ENCODE assay signal across 1 cellular context in the genomic region with DNA sequence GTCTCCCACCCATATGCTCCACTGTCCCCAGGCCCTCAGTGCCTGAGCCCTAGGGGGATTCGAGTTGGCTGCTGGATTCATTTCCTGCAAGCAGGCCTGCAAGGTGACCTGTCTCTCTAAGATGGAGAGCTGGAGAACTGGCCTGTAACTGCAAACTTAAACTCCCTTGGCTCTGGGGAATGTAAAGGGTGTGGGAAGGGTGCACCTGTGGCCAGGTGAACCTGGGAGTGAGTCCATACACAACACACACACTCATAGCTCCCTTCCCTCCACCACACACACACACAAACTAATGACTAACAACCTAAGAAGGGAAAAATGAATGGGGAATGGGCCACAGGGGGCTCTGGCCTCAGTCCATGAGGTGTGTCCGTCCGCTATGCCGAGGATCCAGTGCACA.
TF ChIP-seq lines count a peak whose summit lies in the region.

No MANE protein-coding gene starts in this region.

TF ChIP-seq in K562, 482 proteins besides CTCF, POLR2A, EP300 and RAD21:
- TF ChIP-seq ZNF174 (CRISPR knock-in tag; IDR thresholded peaks at IDR 0.05) (no peak), TFAM (CRISPR knock-in tag; conservative IDR thresholded peaks at IDR 0.05) (no peak), MECOM (CRISPR knock-in tag; IDR thresholded peaks at IDR 0.05) (no peak), STAT5A (IDR thresholded peaks at IDR 0.05; ENCODE audit: borderline replicate concordance, low read length) (no peak), MTA2 (IDR thresholded peaks at IDR 0.05; ENCODE audit: low read depth) (no peak), POLR2G (IDR thresholded peaks at IDR 0.05; ENCODE audit: low read depth, low read length) (no peak), MCM2 (IDR thresholded peaks at IDR 0.05; ENCODE audit: low read depth) (no peak), KLF13 (tag; IDR thresholded peaks at IDR 0.05; ENCODE audit: borderline replicate concordance, low read depth) (no peak), ERF (CRISPR knock-in tag; IDR thresholded peaks at IDR 0.05) (no peak), MTA1 (IDR thresholded peaks at IDR 0.05; ENCODE audit: borderline replicate concordance) (no peak)
- TF ChIP-seq, protein P1, sequence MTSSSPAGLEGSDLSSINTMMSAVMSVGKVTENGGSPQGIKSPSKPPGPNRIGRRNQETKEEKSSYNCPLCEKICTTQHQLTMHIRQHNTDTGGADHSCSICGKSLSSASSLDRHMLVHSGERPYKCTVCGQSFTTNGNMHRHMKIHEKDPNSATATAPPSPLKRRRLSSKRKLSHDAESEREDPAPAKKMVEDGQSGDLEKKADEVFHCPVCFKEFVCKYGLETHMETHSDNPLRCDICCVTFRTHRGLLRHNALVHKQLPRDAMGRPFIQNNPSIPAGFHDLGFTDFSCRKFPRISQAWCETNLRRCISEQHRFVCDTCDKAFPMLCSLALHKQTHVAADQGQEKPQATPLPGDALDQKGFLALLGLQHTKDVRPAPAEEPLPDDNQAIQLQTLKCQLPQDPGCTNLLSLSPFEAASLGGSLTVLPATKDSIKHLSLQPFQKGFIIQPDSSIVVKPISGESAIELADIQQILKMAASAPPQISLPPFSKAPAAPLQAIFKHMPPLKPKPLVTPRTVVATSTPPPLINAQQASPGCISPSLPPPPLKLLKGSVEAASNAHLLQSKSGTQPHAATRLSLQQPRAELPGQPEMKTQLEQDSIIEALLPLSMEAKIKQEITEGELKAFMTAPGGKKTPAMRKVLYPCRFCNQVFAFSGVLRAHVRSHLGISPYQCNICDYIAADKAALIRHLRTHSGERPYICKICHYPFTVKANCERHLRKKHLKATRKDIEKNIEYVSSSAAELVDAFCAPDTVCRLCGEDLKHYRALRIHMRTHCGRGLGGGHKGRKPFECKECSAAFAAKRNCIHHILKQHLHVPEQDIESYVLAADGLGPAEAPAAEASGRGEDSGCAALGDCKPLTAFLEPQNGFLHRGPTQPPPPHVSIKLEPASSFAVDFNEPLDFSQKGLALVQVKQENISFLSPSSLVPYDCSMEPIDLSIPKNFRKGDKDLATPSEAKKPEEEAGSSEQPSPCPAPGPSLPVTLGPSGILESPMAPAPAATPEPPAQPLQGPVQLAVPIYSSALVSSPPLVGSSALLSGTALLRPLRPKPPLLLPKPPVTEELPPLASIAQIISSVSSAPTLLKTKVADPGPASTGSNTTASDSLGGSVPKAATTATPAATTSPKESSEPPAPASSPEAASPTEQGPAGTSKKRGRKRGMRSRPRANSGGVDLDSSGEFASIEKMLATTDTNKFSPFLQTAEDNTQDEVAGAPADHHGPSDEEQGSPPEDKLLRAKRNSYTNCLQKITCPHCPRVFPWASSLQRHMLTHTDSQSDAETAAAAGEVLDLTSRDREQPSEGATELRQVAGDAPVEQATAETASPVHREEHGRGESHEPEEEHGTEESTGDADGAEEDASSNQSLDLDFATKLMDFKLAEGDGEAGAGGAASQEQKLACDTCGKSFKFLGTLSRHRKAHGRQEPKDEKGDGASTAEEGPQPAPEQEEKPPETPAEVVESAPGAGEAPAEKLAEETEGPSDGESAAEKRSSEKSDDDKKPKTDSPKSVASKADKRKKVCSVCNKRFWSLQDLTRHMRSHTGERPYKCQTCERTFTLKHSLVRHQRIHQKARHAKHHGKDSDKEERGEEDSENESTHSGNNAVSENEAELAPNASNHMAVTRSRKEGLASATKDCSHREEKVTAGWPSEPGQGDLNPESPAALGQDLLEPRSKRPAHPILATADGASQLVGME (CRISPR knock-in tag; IDR thresholded peaks at IDR 0.05): no peak
- TF ChIP-seq, protein P2, sequence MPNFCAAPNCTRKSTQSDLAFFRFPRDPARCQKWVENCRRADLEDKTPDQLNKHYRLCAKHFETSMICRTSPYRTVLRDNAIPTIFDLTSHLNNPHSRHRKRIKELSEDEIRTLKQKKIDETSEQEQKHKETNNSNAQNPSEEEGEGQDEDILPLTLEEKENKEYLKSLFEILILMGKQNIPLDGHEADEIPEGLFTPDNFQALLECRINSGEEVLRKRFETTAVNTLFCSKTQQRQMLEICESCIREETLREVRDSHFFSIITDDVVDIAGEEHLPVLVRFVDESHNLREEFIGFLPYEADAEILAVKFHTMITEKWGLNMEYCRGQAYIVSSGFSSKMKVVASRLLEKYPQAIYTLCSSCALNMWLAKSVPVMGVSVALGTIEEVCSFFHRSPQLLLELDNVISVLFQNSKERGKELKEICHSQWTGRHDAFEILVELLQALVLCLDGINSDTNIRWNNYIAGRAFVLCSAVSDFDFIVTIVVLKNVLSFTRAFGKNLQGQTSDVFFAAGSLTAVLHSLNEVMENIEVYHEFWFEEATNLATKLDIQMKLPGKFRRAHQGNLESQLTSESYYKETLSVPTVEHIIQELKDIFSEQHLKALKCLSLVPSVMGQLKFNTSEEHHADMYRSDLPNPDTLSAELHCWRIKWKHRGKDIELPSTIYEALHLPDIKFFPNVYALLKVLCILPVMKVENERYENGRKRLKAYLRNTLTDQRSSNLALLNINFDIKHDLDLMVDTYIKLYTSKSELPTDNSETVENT (CRISPR knock-in tag; IDR thresholded peaks at IDR 0.05): no peak
- TF ChIP-seq, protein P3, sequence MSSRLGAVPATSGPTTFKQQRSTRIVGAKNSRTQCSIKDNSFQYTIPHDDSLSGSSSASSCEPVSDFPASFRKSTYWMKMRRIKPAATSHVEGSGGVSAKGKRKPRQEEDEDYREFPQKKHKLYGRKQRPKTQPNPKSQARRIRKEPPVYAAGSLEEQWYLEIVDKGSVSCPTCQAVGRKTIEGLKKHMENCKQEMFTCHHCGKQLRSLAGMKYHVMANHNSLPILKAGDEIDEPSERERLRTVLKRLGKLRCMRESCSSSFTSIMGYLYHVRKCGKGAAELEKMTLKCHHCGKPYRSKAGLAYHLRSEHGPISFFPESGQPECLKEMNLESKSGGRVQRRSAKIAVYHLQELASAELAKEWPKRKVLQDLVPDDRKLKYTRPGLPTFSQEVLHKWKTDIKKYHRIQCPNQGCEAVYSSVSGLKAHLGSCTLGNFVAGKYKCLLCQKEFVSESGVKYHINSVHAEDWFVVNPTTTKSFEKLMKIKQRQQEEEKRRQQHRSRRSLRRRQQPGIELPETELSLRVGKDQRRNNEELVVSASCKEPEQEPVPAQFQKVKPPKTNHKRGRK (tag; IDR thresholded peaks at IDR 0.05): no peak
